ENCODE assay signal across 9 cellular contexts in genomic region chr9:105065119-105066088, GRCh38.
DNase-seq lines count a peak whose midpoint lies in the region; ATAC-seq and TF ChIP-seq lines count a peak whose summit lies in the region.
"Had no signal": no experiment of that assay in that cellular context is flagged by ENCODE, and none has a peak within 500 bp of the region (broad histone marks: within the 10 kb centered on the region; RNA-seq: fewer than 3 reads in every experiment).

No MANE protein-coding gene starts in this region.

- H3K4me1 ChIP-seq in esophagus (ENCODE audit: control insufficient read depth in 2 of 2, insufficient read depth in 2 of 2, low read length in 1 of 2) = peaks cover 0 to 14% of the 10 kb centered on the region in 2 donors
- H3K4me1 ChIP-seq in psoas muscle = peaks cover 21% of the 10 kb centered on the region

- H3K36me3 ChIP-seq in esophagus (ENCODE audit: control insufficient read depth in 2 of 2, insufficient read depth in 2 of 2, low read length in 1 of 2) = no peaks in the 10 kb centered on the region
- H3K36me3 ChIP-seq in psoas muscle (ENCODE audit: insufficient read depth in 1 of 2, low read depth in 1 of 2) = no peaks in the 10 kb centered on the region

- no peak for TF ChIP-seq CTCF in psoas muscle (IDR thresholded peaks at IDR 0.05)

- H3K4me3 ChIP-seq in esophagus (ENCODE audit: low read depth in 1 of 2, low read length in 2 of 2) (no peak overlapping the region), psoas muscle (peak overlapping the region; percentile 33)

- 80 to 82% methylated on average over 17 of the region's 17 CpGs for WGBS in esophagus, 2 donors
- 84 to 85% (median 85%) methylated on average over 17 of the region's 17 CpGs for WGBS in psoas muscle, 3 donors

- ATAC-seq in psoas muscle (no peak), GM21723 (IDR thresholded peaks at IDR 0.05; ENCODE audit: unreplicated experiment) (no peak)

- intact Hi-C loops in psoas muscle (cut with DNase I) = loop anchor here (2.0 to 10.0 kb wide), 3 partner anchors 47 to 201 kb away; no protein-coding TSS in a partner anchor

- DNase-seq in D341Med (ENCODE audit: low spot score) (peak; percentile 27), NCI-H748 treated with DMSO at 0.1 percent for 48 hours (lab: John Stamatoyannopoulos, UW) (peak; percentile 84), psoas muscle (no peak), mucosa of gallbladder (ENCODE audit: low spot score) (no peak), SKM-1 treated with dmso at 0.1 percent for 144 hours (lab: John Stamatoyannopoulos, UW; ENCODE audit: unreplicated experiment) (no peak), AML-193 (lab: John Stamatoyannopoulos, UW) (no peak)
- DNase-seq: activated CD4-positive, alpha-beta memory T cell treated with anti-CD3 and anti-CD28 coated beads for 36 hours had no signal

- H3K27ac ChIP-seq in esophagus (ENCODE audit: low read depth in 2 of 2, low read length in 1 of 2) (peak overlapping the region; percentile 64 to 89), psoas muscle (peak overlapping the region; percentile 88)

- no peaks in the 10 kb centered on the region for H3K27me3 ChIP-seq in esophagus (ENCODE audit: control insufficient read depth in 1 of 2, insufficient read depth in 2 of 2, low read length in 2 of 2)
- H3K27me3 ChIP-seq in psoas muscle (ENCODE audit: insufficient read depth in 3 of 3, low read length in 2 of 3) = no peaks in the 10 kb centered on the region

- H3K9me3 ChIP-seq in esophagus (ENCODE audit: control insufficient read depth in 2 of 2, insufficient read depth in 1 of 2, low read depth in 1 of 2, low read length in 1 of 2) = no peaks in the 10 kb centered on the region
- H3K9me3 ChIP-seq in psoas muscle = no peaks in the 10 kb centered on the region

Comparison
In these comparisons a context has a peak if more than half of its experiments do, and no peak if none do; other contexts are left out.
1. DNase-seq: peak in D341Med (single experiment) and NCI-H748 treated with DMSO at 0.1 percent for 48 hours (single experiment); none in psoas muscle (0 of 2), mucosa of gallbladder (single experiment), SKM-1 treated with dmso at 0.1 percent for 144 hours (single experiment) and AML-193 (0 of 2).